Comparison of ENCODE assay signal across 30 cellular contexts in the genomic region with DNA sequence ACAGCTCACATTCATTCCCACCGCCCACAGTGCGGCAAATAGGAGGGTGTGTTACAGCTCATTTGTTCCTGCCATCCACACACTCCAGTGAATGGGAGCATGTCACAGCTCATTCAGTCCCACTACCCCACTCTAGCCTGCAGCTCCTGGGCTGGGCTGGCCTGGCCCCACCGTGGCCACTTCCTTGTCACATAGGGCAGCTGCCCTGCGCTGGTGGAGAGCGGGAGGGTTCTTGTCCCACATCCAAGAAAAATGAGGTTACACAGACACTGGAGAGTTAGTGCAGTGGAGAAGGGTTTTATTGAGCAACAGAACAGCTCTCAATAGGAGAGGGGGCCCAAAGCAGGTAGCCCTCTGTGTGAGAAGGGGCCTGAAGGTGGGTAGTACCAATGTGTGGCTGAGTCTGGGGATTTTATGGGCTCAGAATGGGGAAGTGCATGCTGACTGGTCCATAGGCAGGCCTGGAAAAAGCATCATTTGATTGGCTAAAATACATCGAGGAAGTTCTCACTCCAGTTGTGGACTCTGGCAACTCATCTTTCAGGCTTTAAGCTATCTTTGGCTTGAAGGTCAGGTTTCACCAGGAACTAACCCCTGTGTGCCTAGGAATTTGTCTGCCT.
"Had no signal": no experiment of that assay in that cellular context is flagged by ENCODE, and none has a peak within 500 bp of the region (broad histone marks: within the 10 kb centered on the region; RNA-seq: fewer than 3 reads in every experiment).

No MANE protein-coding gene starts in this region.

- H3K4me2 ChIP-seq: PC-9 had no signal

- H2AFZ ChIP-seq: PC-9 had no signal

- ATAC-seq: activated CD8-positive, alpha-beta memory T cell treated with anti-CD3 and anti-CD28 coated beads, Interleukin-2, amount 10 ng/mL, durations not matched to agents 7 days and 5 days had no signal

- DNase-seq: activated B cell treated with CpG ODN at 0.5 μM for 24 hours; activated CD4-positive, alpha-beta memory T cell treated with anti-CD3 and anti-CD28 coated beads, Interleukin-2, amount 10 ng/mL, durations not matched to agents 7 days and 5 days; activated CD4-positive, alpha-beta T cell treated with anti-CD3 and anti-CD28 coated beads for 1 hour; activated CD4-positive, alpha-beta T cell treated with anti-CD3 and anti-CD28 coated beads for 48 hours; activated CD8-positive, alpha-beta memory T cell treated with anti-CD3 and anti-CD28 coated beads for 24 hours; activated CD8-positive, alpha-beta memory T cell treated with anti-CD3 and anti-CD28 coated beads, Interleukin-2, amount 10 ng/mL, durations not matched to agents 7 days and 5 days; activated gamma-delta T cell; activated naive CD4-positive, alpha-beta T cell treated with Interleukin-2 at 50 U/mL for 16 hours; activated naive CD8-positive, alpha-beta T cell treated with anti-CD3 and anti-CD28 coated beads, Interleukin-2, amount 10 ng/mL, durations not matched to agents 7 days and 5 days; activated T-cell treated with anti-CD3 and anti-CD28 coated beads, Interleukin-2, amount 50 U/mL, for 1 hour; amygdala; NCI-H1105; NCI-H1417 treated with DMSO at 0.1 percent for 48 hours; NCI-H187 treated with DMSO at 0.1 percent for 48 hours; NCI-H2081; NCI-H345; NCI-H524 treated with DMSO at 0.1 percent for 48 hours; NCI-H748 treated with DMSO at 0.1 percent for 48 hours; NK-92 treated with Interleukin-12 subunit alpha and Interleukin-12 subunit beta, amount 100 ng/mL, for 24 hours; PC-9; Right ventricle myocardium superior; SW 1271; T-helper 1 cell; T-helper 2 cell; T-helper 9 cell had no signal

- H3K36me3 Mint-ChIP-seq: activated CD8-positive, alpha-beta memory T cell treated with anti-CD3 and anti-CD28 coated beads, Interleukin-2, amount 10 ng/mL, durations not matched to agents 7 days and 5 days; activated naive CD4-positive, alpha-beta T cell treated with anti-CD3 and anti-CD28 coated beads, Interleukin-2, amount 50 U/mL, for 24 hours; activated naive CD8-positive, alpha-beta T cell treated with anti-CD3 and anti-CD28 coated beads, Interleukin-2, amount 10 ng/mL, durations not matched to agents 7 days and 5 days had no signal

- H3K36me3 ChIP-seq: ascending aorta had no signal

- H3K4me3 ChIP-seq: ascending aorta, PC-9 had no signal

- H3K27ac Mint-ChIP-seq: activated B cell treated with CpG ODN at 0.5 μM for 24 hours; activated CD4-positive, alpha-beta memory T cell treated with anti-CD3 and anti-CD28 coated beads, Interleukin-2, amount 10 ng/mL, durations not matched to agents 7 days and 5 days; activated CD8-positive, alpha-beta memory T cell treated with anti-CD3 and anti-CD28 coated beads, Interleukin-2, amount 10 ng/mL, durations not matched to agents 7 days and 5 days; activated naive CD4-positive, alpha-beta T cell treated with anti-CD3 and anti-CD28 coated beads, Interleukin-2, amount 50 U/mL, for 24 hours; activated naive CD8-positive, alpha-beta T cell treated with anti-CD3 and anti-CD28 coated beads, Interleukin-2, amount 10 ng/mL, durations not matched to agents 7 days and 5 days; activated T-helper 2 cell treated with anti-CD3 and anti-CD28 coated beads, Interferon-gamma antibody, Interleukin-2, Interleukin-4, amounts not matched to agents 10 μg/mL and 5 μg/mL and 100 μg/mL, durations not matched to agents 14 hours and 24 hours and 36 hours had no signal

- H3K27me3 Mint-ChIP-seq: activated CD4-positive, alpha-beta memory T cell treated with anti-CD3 and anti-CD28 coated beads, Interleukin-2, amount 10 ng/mL, durations not matched to agents 7 days and 5 days; activated CD8-positive, alpha-beta memory T cell treated with anti-CD3 and anti-CD28 coated beads, Interleukin-2, amount 10 ng/mL, durations not matched to agents 7 days and 5 days; activated naive CD8-positive, alpha-beta T cell treated with anti-CD3 and anti-CD28 coated beads, Interleukin-2, amount 10 ng/mL, durations not matched to agents 7 days and 5 days had no signal

- H3K9me3 Mint-ChIP-seq: activated naive CD4-positive, alpha-beta T cell treated with anti-CD3 and anti-CD28 coated beads, Interleukin-2, amount 50 U/mL, for 24 hours had no signal

- H3K4me3 Mint-ChIP-seq: activated B cell treated with CpG ODN at 0.5 μM for 24 hours; activated CD4-positive, alpha-beta memory T cell treated with anti-CD3 and anti-CD28 coated beads, Interleukin-2, amount 10 ng/mL, durations not matched to agents 7 days and 5 days; activated CD8-positive, alpha-beta memory T cell treated with anti-CD3 and anti-CD28 coated beads, Interleukin-2, amount 10 ng/mL, durations not matched to agents 7 days and 5 days; activated naive CD4-positive, alpha-beta T cell treated with anti-CD3 and anti-CD28 coated beads, Interleukin-2, amount 50 U/mL, for 24 hours; activated naive CD8-positive, alpha-beta T cell treated with anti-CD3 and anti-CD28 coated beads, Interleukin-2, amount 10 ng/mL, durations not matched to agents 7 days and 5 days had no signal

- H3K9me3 ChIP-seq: ascending aorta had no signal

- H3K27ac ChIP-seq: PC-9, RWPE1, VCaP had no signal

- H3K4me1 Mint-ChIP-seq: activated B cell treated with CpG ODN at 0.5 μM for 24 hours; activated CD4-positive, alpha-beta memory T cell treated with anti-CD3 and anti-CD28 coated beads, Interleukin-2, amount 10 ng/mL, durations not matched to agents 7 days and 5 days; activated CD8-positive, alpha-beta memory T cell treated with anti-CD3 and anti-CD28 coated beads, Interleukin-2, amount 10 ng/mL, durations not matched to agents 7 days and 5 days; activated naive CD4-positive, alpha-beta T cell treated with anti-CD3 and anti-CD28 coated beads, Interleukin-2, amount 50 U/mL, for 24 hours; activated naive CD8-positive, alpha-beta T cell treated with anti-CD3 and anti-CD28 coated beads, Interleukin-2, amount 10 ng/mL, durations not matched to agents 7 days and 5 days had no signal

- H3K27me3 ChIP-seq: ascending aorta had no signal
